Comparison of ENCODE assay signal across 12 cellular contexts in genomic region chr10:131418686-131419085, GRCh38.
DNase-seq lines count a peak whose midpoint lies in the region; ATAC-seq and TF ChIP-seq lines count a peak whose summit lies in the region.
"Had no signal": no experiment of that assay in that cellular context is flagged by ENCODE, and none has a peak within 500 bp of the region (broad histone marks: within the 10 kb centered on the region; RNA-seq: fewer than 3 reads in every experiment).

No MANE protein-coding gene starts in this region.

- DNase-seq in Caki2 (ENCODE audit: low read depth) (peak; percentile 18), Karpas-422 (peak; percentile 77), retinal pigment epithelial cell (ENCODE audit: low read depth) (peak; percentile 6), hepatic stellate cell (ENCODE audit: low spot score) (no peak)
- DNase-seq: CD4-positive, alpha-beta memory T cell; DMS153; GM23248 had no signal

- H4K20me1 ChIP-seq in Karpas-422 (ENCODE audit: insufficient read depth, low read depth, low read length), result no peaks in the 10 kb centered on the region

- H3K4me3 ChIP-seq in Karpas-422 (ENCODE audit: low read length) (no peak overlapping the region), retinal pigment epithelial cell (ENCODE audit: low read length) (no peak overlapping the region)
- H3K4me3 ChIP-seq: GM23248 had no signal

- ATAC-seq in esophagus mucosa, result peak; percentile 46
- no peak for ATAC-seq in HG03196 (IDR thresholded peaks at IDR 0.05; ENCODE audit: unreplicated experiment)
- ATAC-seq in HG02610 (IDR thresholded peaks at IDR 0.05; ENCODE audit: unreplicated experiment), result no peak
- ATAC-seq: HepG2 had no signal

- in situ Hi-C loops in Caki2 (cut with HindIII; ENCODE audit: low pct_unique_long_range_greater_than_20kb, low sequenced_read_pairs), result no loop called here

- no peak overlapping the region for H3K27ac ChIP-seq in Karpas-422 (ENCODE audit: low read length)
- H3K27ac ChIP-seq: C4-2B, GM23248 had no signal

- 0 out of 2 replicates have a peak, but pooled peaks cover 3% of the 10 kb centered on the region for H3K27me3 ChIP-seq in Karpas-422 (ENCODE audit: low read length)

- no peaks in the 10 kb centered on the region for H3K79me2 ChIP-seq in Karpas-422 (ENCODE audit: low read length)

- H3K9me2 ChIP-seq in Karpas-422 (replicated peaks; ENCODE audit: insufficient read depth, low read length), result no peaks in the 10 kb centered on the region

- H3K9me3 ChIP-seq in Karpas-422 (ENCODE audit: low read length), result no peaks in the 10 kb centered on the region

- no peak overlapping the region for H3K9ac ChIP-seq in Karpas-422 (ENCODE audit: low read length)
- H3K9ac ChIP-seq: GM23248 had no signal

- no peak for TF ChIP-seq CTCF in retinal pigment epithelial cell (conservative IDR thresholded peaks at IDR 0.05; ENCODE audit: low read depth, low read length)

- H3K36me3 ChIP-seq in Karpas-422 (ENCODE audit: insufficient read depth, low read length), result no peaks in the 10 kb centered on the region

- peaks cover 21% of the 10 kb centered on the region for H3K4me1 ChIP-seq in Karpas-422 (ENCODE audit: low read length)

- H2AFZ ChIP-seq in Karpas-422 (ENCODE audit: low read length), result no peak overlapping the region
- H2AFZ ChIP-seq: GM23248 had no signal

- H3K4me2 ChIP-seq in Karpas-422 (ENCODE audit: low read depth, low read length, poor library complexity, severe bottlenecking), result peak overlapping the region; percentile 36
